33 cellular contexts compared by ENCODE assay signal in the genomic region with DNA sequence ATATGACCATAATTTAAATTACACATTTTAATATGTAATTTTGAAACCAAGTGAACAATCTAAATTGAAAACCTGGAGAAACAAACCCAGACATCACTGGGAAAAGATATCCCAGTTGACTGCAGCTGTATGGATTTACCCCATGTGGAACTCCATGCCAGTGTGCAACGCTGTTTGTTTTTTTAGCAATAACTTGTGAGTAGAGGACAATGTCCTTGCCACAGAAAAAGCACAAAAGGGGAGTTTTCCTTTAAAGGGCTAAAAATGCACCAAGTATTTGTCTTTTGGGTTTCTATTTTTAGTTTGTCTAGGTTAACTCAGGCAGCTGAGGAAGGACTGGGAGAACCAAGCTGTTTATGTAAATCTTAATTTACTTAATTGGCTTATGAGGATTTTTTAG. TPM values are rescaled to one million over a fixed set of nuclear protein-coding genes. Genes with fewer than 3 reads are reported as not detected.
"Had no signal": no experiment of that assay in that cellular context is flagged by ENCODE, and none has a peak within 500 bp of the region (broad histone marks: within the 10 kb centered on the region; RNA-seq: fewer than 3 reads in every experiment).

No MANE protein-coding gene starts in this region.

- ATAC-seq: activated CD8-positive, alpha-beta memory T cell treated with anti-CD3 and anti-CD28 coated beads, Interleukin-2, amount 10 ng/mL, durations not matched to agents 7 days and 5 days; Panc1 had no signal

- H3K27me3 ChIP-seq: adrenal gland, SJCRH30 had no signal

- H3K9me3 ChIP-seq: adrenal gland, SJCRH30 had no signal

- DNase-seq: activated CD4-positive, alpha-beta memory T cell treated with anti-CD3 and anti-CD28 coated beads, Interleukin-2, amount 10 ng/mL, durations not matched to agents 7 days and 5 days; activated CD4-positive, alpha-beta T cell treated with anti-CD3 and anti-CD28 coated beads for 1 hour; activated CD4-positive, alpha-beta T cell treated with anti-CD3 and anti-CD28 coated beads for 48 hours; activated CD4-positive, CD25-positive, alpha-beta regulatory T cell; activated CD8-positive, alpha-beta memory T cell treated with anti-CD3 and anti-CD28 coated beads for 24 hours; activated CD8-positive, alpha-beta memory T cell treated with anti-CD3 and anti-CD28 coated beads, Interleukin-2, amount 10 ng/mL, durations not matched to agents 7 days and 5 days; activated CD8-positive, alpha-beta memory T cell treated with anti-CD3 and anti-CD28 coated beads, Interleukin-2, amount 50 U/mL, for 48 hours; activated effector memory CD4-positive, alpha-beta T cell treated with Interleukin-2 at 50 U/mL for 16 hours; activated naive CD4-positive, alpha-beta T cell treated with Interleukin-2 at 50 U/mL for 16 hours; activated naive CD8-positive, alpha-beta T cell treated with anti-CD3 and anti-CD28 coated beads, Interleukin-2, amount 10 ng/mL, durations not matched to agents 7 days and 5 days; activated T-cell treated with anti-CD3 and anti-CD28 coated beads, Interleukin-2, amount 50 U/mL, for 48 hours; adrenal gland; caudate nucleus; cerebellar nuclear complex; Karpas-422; NCI-H1105; NCI-H1417 treated with DMSO at 0.1 percent for 48 hours; NCI-H187 treated with DMSO at 0.1 percent for 48 hours; NCI-H2081; NCI-H2171 treated with DMSO at 0.1 percent for 48 hours; NCI-H2227 treated with DMSO at 0.1 percent for 48 hours; NCI-H446; NCI-H510A treated with DMSO at 0.1 percent for 48 hours; NCI-H526 treated with DMSO at 0.1 percent for 48 hours; NCI-H774; SHP77; SJCRH30; T1000; WERI-Rb-1 had no signal

- H3K4me1 ChIP-seq: adrenal gland, SJCRH30 had no signal

- H3K36me3 ChIP-seq: adrenal gland, SJCRH30, WERI-Rb-1 had no signal

- H3K27ac ChIP-seq: adrenal gland, SJCRH30, SK-N-MC, WERI-Rb-1 had no signal

- H3K4me3 ChIP-seq: adrenal gland, SJCRH30, SK-N-MC had no signal

RNA-seq across cellular contexts. Expression of gene COL17A1, which starts 15.1 kb away (rescaled TPM):
- total RNA-seq: activated CD4-positive, alpha-beta memory T cell treated with anti-CD3 and anti-CD28 coated beads, Interleukin-2, amount 10 ng/mL, durations not matched to agents 7 days and 5 days; activated CD8-positive, alpha-beta memory T cell treated with anti-CD3 and anti-CD28 coated beads, Interleukin-2, amount 10 ng/mL, durations not matched to agents 7 days and 5 days; activated naive CD8-positive, alpha-beta T cell treated with anti-CD3 and anti-CD28 coated beads, Interleukin-2, amount 10 ng/mL, durations not matched to agents 7 days and 5 days; SJCRH30; T-helper 1 cell treated with Interleukin-12 subunit alpha and Interleukin-12 subunit beta and Interleukin-4 antibody, amounts not matched to agents 30 ng/mL and 1 ng/mL, for 36 hours; T-helper 2 cell treated with Interferon-gamma antibody and Interleukin-4, amounts not matched to agents 100 ng/mL and 5 ng/mL, for 36 hours had no signal
